ENCODE assay signal across 17 cellular contexts in the genomic region with DNA sequence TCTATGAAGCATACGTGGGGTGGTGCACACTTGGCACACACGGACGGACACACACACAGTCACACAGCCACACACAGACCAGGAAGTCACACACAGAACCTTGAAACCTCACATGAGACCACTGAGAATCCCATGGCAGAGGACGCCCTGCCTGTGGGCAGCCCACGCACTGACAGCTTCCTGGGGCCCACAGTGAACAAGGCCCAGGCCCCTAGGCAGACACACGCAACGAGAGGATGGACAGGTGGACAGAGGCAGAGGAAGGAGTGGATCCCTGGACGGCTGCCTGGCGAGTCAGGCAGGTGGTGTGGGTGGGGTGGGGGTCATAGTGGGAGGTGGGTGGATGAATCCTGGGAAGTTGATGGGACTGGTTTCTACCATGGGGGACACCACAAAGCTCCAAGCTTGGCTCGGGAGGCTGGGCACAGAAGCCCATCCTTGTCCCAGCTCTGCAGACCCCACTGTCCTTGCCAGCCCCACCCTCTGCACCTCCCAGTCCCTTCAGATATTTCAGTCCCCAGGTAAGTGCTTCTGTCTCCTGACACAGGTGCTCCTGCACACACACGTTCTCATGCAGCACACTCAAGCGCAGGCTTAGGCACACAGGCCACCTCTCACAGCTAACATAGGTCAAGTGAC. TPM values are rescaled to one million over a fixed set of nuclear protein-coding genes. Genes with fewer than 3 reads are reported as not detected.
DNase-seq lines count a peak whose midpoint lies in the region; ATAC-seq, FAIRE-seq and TF ChIP-seq lines count a peak whose summit lies in the region.
"Had no signal": no experiment of that assay in that cellular context is flagged by ENCODE, and none has a peak within 500 bp of the region (broad histone marks: within the 10 kb centered on the region; RNA-seq: fewer than 3 reads in every experiment).

No MANE protein-coding gene starts in this region.

- H3K27me3 ChIP-seq in right lobe of liver (no peaks in the 10 kb centered on the region), HepG2 (ENCODE audit: control insufficient read depth in 1 of 2, insufficient read depth in 2 of 2, low read length in 2 of 2) (peaks cover 1 to 20% of the 10 kb centered on the region in 2 experiments; a peak in 4 of 5 replicates), K562 (ENCODE audit: control insufficient read depth in 2 of 2, insufficient read depth in 2 of 2, low read length in 2 of 2) (peaks cover 0 to 20% of the 10 kb centered on the region in 2 experiments; a peak in 2 of 5 replicates), transverse colon (no peaks in the 10 kb centered on the region)
- H3K27me3 ChIP-seq: ascending aorta had no signal

- H3K9me3 ChIP-seq in right lobe of liver (no peaks in the 10 kb centered on the region), HepG2 (ENCODE audit: low read length) (no peaks in the 10 kb centered on the region), K562 (replicated peaks; ENCODE audit: control insufficient read depth, insufficient read depth, low read depth, low read length) (no peaks in the 10 kb centered on the region), transverse colon (no peaks in the 10 kb centered on the region)
- H3K9me3 ChIP-seq: ascending aorta, mucosa of descending colon had no signal

- peak; percentile 5 to 33 (median 31) for DNase-seq in right lobe of liver
- no peak for DNase-seq in HepG2 (ENCODE audit: low spot score)
- no peak for DNase-seq in K562 (ENCODE audit: extremely low read depth in 1 of 4, low spot score in 3 of 4)
- peak; percentile 69 for DNase-seq in mesenteric fat pad (ENCODE audit: low spot score)
- DNase-seq in transverse colon, result peak; percentile 4
- no peak for DNase-seq in NCI-H2196 (lab: John Stamatoyannopoulos, UW; ENCODE audit: unreplicated experiment)
- no peak for DNase-seq in D721Med (ENCODE audit: insufficient read length, low spot score)
- no peak for DNase-seq in NCI-H1436 (lab: John Stamatoyannopoulos, UW)
- DNase-seq: C1 segment of cervical spinal cord; KG1; NCI-H187; NCI-H526; stimulated activated naive CD4-positive, alpha-beta T cell had no signal

- H3K4me3 ChIP-seq in right lobe of liver, result no peak overlapping the region
- no peak overlapping the region for H3K4me3 ChIP-seq in HepG2 (replicated peaks in 1 of 3; ENCODE audit: insufficient read depth in 1 of 3, low read depth in 2 of 3, low read length in 3 of 3)
- no peak overlapping the region for H3K4me3 ChIP-seq in K562
- no peak overlapping the region for H3K4me3 ChIP-seq in transverse colon
- H3K4me3 ChIP-seq: ascending aorta, mucosa of descending colon had no signal

- TF ChIP-seq RAD21 in HepG2 (CRISPR knock-in tag; IDR thresholded peaks at IDR 0.05) (no peak), K562 (CRISPR knock-in tag; conservative IDR thresholded peaks at IDR 0.05 in 1 of 2, IDR thresholded peaks at IDR 0.05 in 1 of 2) (no peak)

- H4K20me1 ChIP-seq in HepG2 (ENCODE audit: insufficient read depth, low read length), result no peaks in the 10 kb centered on the region
- H4K20me1 ChIP-seq in K562 (replicated peaks; ENCODE audit: control insufficient read depth, insufficient read depth, low read length), result no peaks in the 10 kb centered on the region

- TF ChIP-seq EP300 in HepG2 (IDR thresholded peaks at IDR 0.05; ENCODE audit: low read depth in 2 of 2, low read length in 2 of 2), result no peak
- TF ChIP-seq EP300 in HepG2 (CRISPR knock-in tag; IDR thresholded peaks at IDR 0.05; ENCODE audit: borderline replicate concordance), result no peak
- TF ChIP-seq EP300 in K562 (IDR thresholded peaks at IDR 0.05; ENCODE audit: low read length), result no peak
- TF ChIP-seq EP300 in transverse colon (IDR thresholded peaks at IDR 0.05; ENCODE audit: low read depth), result no peak

- ATAC-seq in right lobe of liver (no peak), HepG2 (no peak), K562 (no peak)
- ATAC-seq: mucosa of descending colon had no signal

- peaks cover 6% of the 10 kb centered on the region for H3K9me1 ChIP-seq in K562 (ENCODE audit: control insufficient read depth, insufficient read depth, low read length)

- WGBS in right lobe of liver (ENCODE audit: insufficient coverage, low coverage, low lambda C conversion rate, missing lambda C conversion rate), result 62% methylated on average over 8 of the region's 12 CpGs
- 2% methylated on average over 5 of the region's 12 CpGs for WGBS in HepG2 (ENCODE audit: low lambda C conversion rate)
- WGBS in K562 (ENCODE audit: insufficient coverage, low coverage, missing lambda C conversion rate), result 5% methylated on average over 12 of the region's 12 CpGs
- 62 to 65% methylated on average over 4 to 12 of the region's 12 CpGs for WGBS in transverse colon (ENCODE audit: low coverage in 1 of 2), 2 donors

- TF ChIP-seq POLR2A in right lobe of liver (IDR thresholded peaks at IDR 0.05), result no peak
- TF ChIP-seq POLR2A in HepG2 (IDR thresholded peaks at IDR 0.05; ENCODE audit: insufficient read depth in 1 of 2, low read depth in 2 of 2, low read length in 2 of 2), result no peak
- TF ChIP-seq POLR2A in K562 (conservative IDR thresholded peaks at IDR 0.05), result no peak
- no peak for TF ChIP-seq POLR2A in transverse colon (IDR thresholded peaks at IDR 0.05)

- TF ChIP-seq CTCF in right lobe of liver (IDR thresholded peaks at IDR 0.05) (no peak), HepG2 (CRISPR knock-in tag; IDR thresholded peaks at IDR 0.05) (no peak), K562 (IDR thresholded peaks at IDR 0.05 in 2 of 3, conservative IDR thresholded peaks at IDR 0.05 in 1 of 3; ENCODE audit: insufficient read depth in 2 of 3, low read depth in 1 of 3, low read length in 3 of 3) (no peak), transverse colon (IDR thresholded peaks at IDR 0.05) (no peak), D721Med (IDR thresholded peaks at IDR 0.05; ENCODE audit: insufficient read depth, missing control alignments) (no peak)

- no peak overlapping the region for H2AFZ ChIP-seq in HepG2 (ENCODE audit: low read length)
- no peak overlapping the region for H2AFZ ChIP-seq in K562 (ENCODE audit: low read depth, low read length)

- no peaks in the 10 kb centered on the region for H3K79me2 ChIP-seq in HepG2 (ENCODE audit: insufficient read depth, low read length)
- no peaks in the 10 kb centered on the region for H3K79me2 ChIP-seq in K562 (ENCODE audit: control insufficient read depth, insufficient read depth, low read length)

- FAIRE-seq in HepG2 (lab: Jason Lieb, UNC), result no peak
- no peak for FAIRE-seq in K562 (lab: Jason Lieb, UNC)
- no peak for FAIRE-seq in D721Med (lab: Jason Lieb, UNC)
- FAIRE-seq: G401.6 had no signal

- H3K4me2 ChIP-seq in HepG2 (ENCODE audit: low read depth, low read length) (no peak overlapping the region), K562 (ENCODE audit: insufficient read depth, low read length) (no peak overlapping the region)

- H3K9ac ChIP-seq in HepG2 (ENCODE audit: insufficient read depth, low read depth, low read length), result no peak overlapping the region
- no peak overlapping the region for H3K9ac ChIP-seq in K562 (ENCODE audit: insufficient read depth in 1 of 2, low read depth in 2 of 2, low read length in 2 of 2)

- POLR2A ChIA-PET in HepG2 (lab: Yijun Ruan, JAX), result no interaction called here
- POLR2A ChIA-PET in K562 (lab: Yijun Ruan, JAX), result no interaction called here

- H3K36me3 ChIP-seq in right lobe of liver (no peaks in the 10 kb centered on the region), HepG2 (replicated peaks in 1 of 2; ENCODE audit: control insufficient read depth in 1 of 2, insufficient read depth in 2 of 2, low read length in 2 of 2) (no peaks in the 10 kb centered on the region), K562 (ENCODE audit: control insufficient read depth, insufficient read depth, low read length) (no peaks in the 10 kb centered on the region), transverse colon (no peaks in the 10 kb centered on the region)
- H3K36me3 ChIP-seq: ascending aorta had no signal

- in situ Hi-C loops in HepG2 (cut with HindIII; ENCODE audit: extremely low pct_ligation_motif_present, low pct_unique_long_range_greater_than_20kb) (no loop called here), K562 (cut with MboI) (no loop called here), transverse colon (cut with MboI; ENCODE audit: low pct_ligation_motif_present in 1 of 4, low pct_unique_long_range_greater_than_20kb in 1 of 4, low sequenced_read_pairs in 3 of 4) (no loop called here)

- no TSS peak for BruUV-seq in HepG2 (replicated peaks; lab: Mats Ljungman, UMichigan)
- no TSS peak for BruUV-seq in K562 (replicated peaks; lab: Mats Ljungman, UMichigan)

- H3K4me1 ChIP-seq in right lobe of liver (no peaks in the 10 kb centered on the region), HepG2 (ENCODE audit: insufficient read depth, low read length) (peaks cover 20% of the 10 kb centered on the region), K562 (replicated peaks in 1 of 2; ENCODE audit: control insufficient read depth in 2 of 2, insufficient read depth in 2 of 2, low read length in 2 of 2) (peaks cover 0 to 42% of the 10 kb centered on the region in 2 experiments; a peak in 2 of 5 replicates), transverse colon (no peaks in the 10 kb centered on the region)
- H3K4me1 ChIP-seq: ascending aorta had no signal

- H3K27ac ChIP-seq in right lobe of liver (no peak overlapping the region), HepG2 (ENCODE audit: extremely low read length, insufficient read depth, low read length) (no peak overlapping the region), K562 (ENCODE audit: extremely low read depth, low read depth, low read length) (no peak overlapping the region), transverse colon (no peak overlapping the region)
- H3K27ac ChIP-seq: ascending aorta, RWPE1 had no signal

- intact Hi-C loops in right lobe of liver (cut with DNase I), result no loop called here
- intact Hi-C loops in HepG2 (cut with micrococcal nuclease; ENCODE audit: unreplicated experiment), result no loop called here
- intact Hi-C loops in K562 (cut with micrococcal nuclease), result no loop called here
- intact Hi-C loops in transverse colon (cut with DNase I; ENCODE audit: low total_unique reads), result no loop called here

- CTCF ChIA-PET in HepG2 (lab: Yijun Ruan, JAX; ENCODE audit: low intra/inter-chr PET ratio, low total read pairs), result no interaction called here
- CTCF ChIA-PET in K562 (lab: Yijun Ruan, JAX; ENCODE audit: low intra/inter-chr PET ratio), result no interaction called here

RNA-seq across cellular contexts. Expression of a gene that starts 49.1 kb away (rescaled TPM):
- total RNA-seq in right lobe of liver (under 1 TPM in 5 of 6 experiments, not detected in 1; 0.09 to 0.19 (median 0.10) TPM), HepG2 (2016; rRNA removed; fragmentation: Illumina TruSeq; extraction: Trizol) (0.04 TPM in 2 replicates), K562 (2014; rRNA removed) (0.04 TPM in 1 of 2 replicates, not detected in the other), K562 (2014; rRNA removed; fragmentation: Illumina TruSeq; extraction: Trizol) (0.04 TPM in 1 of 2 replicates, not detected in the other), K562 (2015; rRNA removed; fragmentation: Illumina TruSeq; extraction: Trizol) (not detected in 2 replicates), K562 (2021) (0.04 and 0.16 TPM in 2 replicates), mesenteric fat pad (1.3 TPM), transverse colon (1 to 10 TPM; 1.2 to 4.0 (median 1.8) TPM)
- total RNA-seq in HepG2 (2016; cell fraction: cytosol; rRNA removed; fragmentation: Illumina TruSeq; extraction: Trizol; ENCODE audit: low read depth), result not detected in 2 replicates
- total RNA-seq in HepG2 (2016; cell fraction: insoluble cytoplasmic fraction; rRNA removed; fragmentation: Illumina TruSeq; extraction: Trizol), result 0.04 TPM in 1 of 2 replicates, not detected in the other
- not detected in 2 replicates for total RNA-seq in HepG2 (2016; cell fraction: membrane; rRNA removed; fragmentation: Illumina TruSeq; extraction: Trizol)
- total RNA-seq in HepG2 (2016; cell fraction: nucleus; rRNA removed; fragmentation: Illumina TruSeq; extraction: Trizol), result not detected in 2 replicates
- polyA plus RNA-seq in HepG2 (2011; rRNA removed) (not detected in 2 replicates), K562 (2011; rRNA removed) (0.10 and 0.12 TPM in 2 replicates), K562 (2014; fragmentation: Illumina TruSeq; extraction: Trizol) (0.03 and 0.07 TPM in 2 replicates), K562 (2014; fragmentation: Nextera tagmentation; extraction: Ambion mirVana) (not detected), K562 (2014; rRNA removed) (0.07 and 0.17 TPM in 2 replicates)
- polyA plus RNA-seq in HepG2 (2011; cell fraction: cytosol; rRNA removed), result 0.04 TPM in 1 of 2 replicates, not detected in the other
- 0.06 and 0.07 TPM in 2 replicates for polyA plus RNA-seq in HepG2 (2011; cell fraction: nucleus; rRNA removed)
- 0.04 TPM in 1 of 2 replicates, not detected in the other for polyA plus RNA-seq in HepG2 (2012)
- polyA plus RNA-seq in HepG2 (2016; cell fraction: cytosol; fragmentation: Illumina TruSeq; extraction: Trizol; ENCODE audit: low read depth), result not detected in 2 replicates
- polyA plus RNA-seq in HepG2 (2016; cell fraction: insoluble cytoplasmic fraction; fragmentation: Illumina TruSeq; extraction: Trizol; ENCODE audit: low read depth), result not detected in 2 replicates
- not detected in 2 replicates for polyA plus RNA-seq in HepG2 (2016; cell fraction: membrane; fragmentation: Illumina TruSeq; extraction: Trizol; ENCODE audit: low read depth)
- not detected in 2 replicates for polyA plus RNA-seq in HepG2 (2016; cell fraction: nucleus; fragmentation: Illumina TruSeq; extraction: Trizol; ENCODE audit: insufficient read depth, low read depth)
- polyA minus RNA-seq in HepG2 (2011; rRNA and poly(A)+ RNA removed; ENCODE audit: low replicate concordance), result 0.04 and 2.6 TPM in 2 replicates
- not detected in 2 replicates for polyA minus RNA-seq in HepG2 (2011; cell fraction: cytosol; rRNA and poly(A)+ RNA removed)
- not detected in 2 replicates for polyA minus RNA-seq in HepG2 (2011; cell fraction: nucleus; rRNA and poly(A)+ RNA removed)
- total RNA-seq in K562 (2011; cell fraction: chromatin; rRNA removed; ENCODE audit: low replicate concordance), result 0.44 and 0.51 TPM in 2 replicates
- 0.26 and 0.67 TPM in 2 replicates for total RNA-seq in K562 (2011; cell fraction: nucleolus; rRNA removed)
- 0.37 and 0.61 TPM in 2 replicates for total RNA-seq in K562 (2011; cell fraction: nucleoplasm; rRNA removed)
- polyA plus RNA-seq in K562 (2011; cell fraction: cytosol; rRNA removed), result 0.09 and 0.19 TPM in 2 replicates
- 0.30 and 0.39 TPM in 2 replicates for polyA plus RNA-seq in K562 (2011; cell fraction: nucleus; rRNA removed)
- 0.12 and 0.19 TPM in 2 replicates for polyA plus RNA-seq in K562 (2012)
- polyA minus RNA-seq in K562 (2011; rRNA and poly(A)+ RNA removed), result 0.25 and 0.36 TPM in 2 replicates
- 0.46 TPM in 1 of 2 replicates, not detected in the other for polyA minus RNA-seq in K562 (2011; cell fraction: cytosol; rRNA and poly(A)+ RNA removed)
- polyA minus RNA-seq in K562 (2011; cell fraction: nucleus; rRNA and poly(A)+ RNA removed), result 0.11 and 0.13 TPM in 2 replicates

Comparison
In these comparisons a context has a peak if more than half of its experiments do, and no peak if none do; other contexts are left out.
1. DNase-seq: peak in right lobe of liver (3 of 3), mesenteric fat pad (single experiment) and transverse colon (single experiment); none in HepG2 (single experiment), K562 (0 of 4), NCI-H2196 (single experiment), D721Med (single experiment) and NCI-H1436 (single experiment).